ENCODE assay signal across 21 cellular contexts in the genomic region with DNA sequence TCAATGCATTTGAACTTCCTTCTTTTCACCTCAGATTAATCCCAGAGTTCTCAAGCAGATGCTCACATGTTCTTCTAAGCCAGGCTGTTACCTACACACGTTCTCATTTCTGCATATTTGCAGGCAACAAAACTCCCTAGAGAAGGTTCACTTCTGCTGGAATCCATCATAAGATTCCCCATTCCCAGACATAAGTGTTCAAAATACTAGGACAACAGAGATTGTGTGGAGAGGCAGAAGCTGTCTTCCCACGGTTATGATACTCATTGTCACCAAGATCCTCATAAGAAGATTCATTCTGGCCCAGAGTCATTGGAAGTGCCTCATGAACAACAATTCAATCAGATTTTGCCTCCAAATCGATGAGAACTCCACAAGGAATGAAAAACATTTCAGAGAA.
DNase-seq lines count a peak whose midpoint lies in the region; ATAC-seq, FAIRE-seq and TF ChIP-seq lines count a peak whose summit lies in the region.
"Had no signal": no experiment of that assay in that cellular context is flagged by ENCODE, and none has a peak within 500 bp of the region (broad histone marks: within the 10 kb centered on the region; RNA-seq: fewer than 3 reads in every experiment).

No MANE protein-coding gene starts in this region.

- H3K36me3 ChIP-seq in A673 (ENCODE audit: insufficient read depth, low read length, poor library complexity, severe bottlenecking), result no peaks in the 10 kb centered on the region
- H3K36me3 ChIP-seq in IMR-90 (ENCODE audit: control insufficient read depth, insufficient read depth, low read length), result no peaks in the 10 kb centered on the region
- no peaks in the 10 kb centered on the region for H3K36me3 ChIP-seq in mesenchymal stem cell (ENCODE audit: control insufficient read depth in 1 of 2, insufficient read depth in 2 of 2, low read depth in 1 of 2, low read length in 2 of 2)
- H3K36me3 ChIP-seq: suprapubic skin had no signal

- H3K27ac ChIP-seq in A673 (ENCODE audit: low read depth, low read length, poor library complexity, severe bottlenecking), result no peak overlapping the region
- H3K27ac ChIP-seq in IMR-90 (ENCODE audit: insufficient read depth, low read length), result no peak overlapping the region
- peak overlapping the region; percentile 49 for H3K27ac ChIP-seq in mesenchymal stem cell (ENCODE audit: low read length, poor library complexity, severe bottlenecking)
- H3K27ac ChIP-seq: suprapubic skin had no signal

- H2BK5ac ChIP-seq in IMR-90 (ENCODE audit: low read depth, low read length, poor library complexity, severe bottlenecking) (peak overlapping the region; percentile 30), mesenchymal stem cell (ENCODE audit: low read depth, low read length, poor library complexity, severe bottlenecking) (no peak overlapping the region)

- CTCF ChIA-PET in A673 (lab: Charles Lee) (no interaction called here), IMR-90 (lab: Yijun Ruan, JAX) (no interaction called here)

- H3K18ac ChIP-seq in IMR-90 (ENCODE audit: low read depth, low read length), result peak overlapping the region; percentile 35; the same call in 1 of the 2 replicates
- peak overlapping the region; percentile 46 to 72 for H3K18ac ChIP-seq in mesenchymal stem cell (ENCODE audit: low read depth in 1 of 2, low read length in 2 of 2)

- peaks cover 29% of the 10 kb centered on the region for H3K4me1 ChIP-seq in A673 (ENCODE audit: insufficient read depth, low read length, poor library complexity, severe bottlenecking)
- H3K4me1 ChIP-seq in IMR-90 (ENCODE audit: control insufficient read depth, insufficient read depth, low read length), result peaks cover 5% of the 10 kb centered on the region; the same call in 1 of the 2 replicates
- H3K4me1 ChIP-seq in mesenchymal stem cell (ENCODE audit: control insufficient read depth, insufficient read depth, low read depth, low read length), result no peaks in the 10 kb centered on the region

- H2AK5ac ChIP-seq in IMR-90 (ENCODE audit: low read depth, low read length) (0 out of 2 replicates have a peak overlapping the region, but pooled peaks have one; percentile 35), mesenchymal stem cell (ENCODE audit: low read length, severe bottlenecking) (peak overlapping the region; percentile 29)

- H4K5ac ChIP-seq in IMR-90 (ENCODE audit: low read depth, low read length), result no peak overlapping the region

- no peak overlapping the region; the same call in 1 of the 2 replicates for H3K4me2 ChIP-seq in IMR-90 (ENCODE audit: low read depth, low read length)
- no peak overlapping the region for H3K4me2 ChIP-seq in mesenchymal stem cell (ENCODE audit: low read length, poor library complexity, severe bottlenecking)

- TF ChIP-seq CTCF in A673 (conservative IDR thresholded peaks at IDR 0.05; ENCODE audit: low read depth, low read length) (no peak), IMR-90 (conservative IDR thresholded peaks at IDR 0.05; ENCODE audit: low read depth, low read length) (no peak)

- H2BK120ac ChIP-seq in IMR-90 (ENCODE audit: low read depth, low read length) (peak overlapping the region; percentile 44; the same call in 1 of the 2 replicates), mesenchymal stem cell (ENCODE audit: low read depth, low read length) (peak overlapping the region; percentile 64)

- H3K4ac ChIP-seq in IMR-90 (ENCODE audit: low read depth, low read length) (peak overlapping the region; percentile 10; the same call in 1 of the 2 replicates), mesenchymal stem cell (ENCODE audit: low read depth in 1 of 2, low read length in 2 of 2) (peak overlapping the region; percentile 75 to 88)

- H3K9me3 ChIP-seq in A673 (ENCODE audit: low read depth, low read length, poor library complexity, severe bottlenecking), result no peaks in the 10 kb centered on the region
- H3K9me3 ChIP-seq in IMR-90 (ENCODE audit: control insufficient read depth, insufficient read depth, low read length), result no peaks in the 10 kb centered on the region
- H3K9me3 ChIP-seq in mesenchymal stem cell (ENCODE audit: control insufficient read depth, low read length), result no peaks in the 10 kb centered on the region
- H3K9me3 ChIP-seq: suprapubic skin had no signal

- ATAC-seq in IMR-90 (ENCODE audit: low read depth), result no peak
- ATAC-seq in GM21723 (IDR thresholded peaks at IDR 0.05; ENCODE audit: unreplicated experiment), result no peak
- ATAC-seq: esophagus mucosa had no signal

- H2BK15ac ChIP-seq in IMR-90 (ENCODE audit: low read depth, low read length) (peak overlapping the region; percentile 74; the same call in 2 of the 3 replicates), mesenchymal stem cell (ENCODE audit: low read depth, poor library complexity, severe bottlenecking) (no peak overlapping the region)

- H2AFZ ChIP-seq in IMR-90 (replicated peaks; ENCODE audit: low read length, poor library complexity) (peak overlapping the region; percentile 61), mesenchymal stem cell (ENCODE audit: low read depth, low read length) (no peak overlapping the region)

- H2AK9ac ChIP-seq in IMR-90 (replicated peaks; ENCODE audit: low read depth, low read length, poor library complexity), result peak overlapping the region; percentile 15

- POLR2A ChIA-PET in A673 (lab: Charles Lee; ENCODE audit: low non-redundant PET), result interaction anchor here (0.6 kb wide), 1 partner anchor 25 kb away, joined by 3 read pairs; no protein-coding TSS in a partner anchor
- POLR2A ChIA-PET in IMR-90 (lab: Charles Lee; ENCODE audit: unreplicated experiment), result no interaction called here

- H3K4me3 ChIP-seq in A673 (ENCODE audit: low read depth, low read length, poor library complexity, severe bottlenecking) (no peak overlapping the region), IMR-90 (ENCODE audit: insufficient read depth, low read depth, low read length) (no peak overlapping the region), mesenchymal stem cell (ENCODE audit: insufficient read depth in 1 of 2, low read depth in 1 of 2, low read length in 2 of 2) (no peak overlapping the region)
- H3K4me3 ChIP-seq: suprapubic skin had no signal

- TF ChIP-seq POLR2A in IMR-90 (IDR thresholded peaks at IDR 0.05; ENCODE audit: low read depth, low read length), result no peak

- peak overlapping the region; percentile 69 for H2BK20ac ChIP-seq in IMR-90 (ENCODE audit: low read depth, low read length)

- TF ChIP-seq RAD21 in IMR-90 (IDR thresholded peaks at IDR 0.05; ENCODE audit: low read length), result no peak

- no peaks in the 10 kb centered on the region for H3K9me1 ChIP-seq in IMR-90 (ENCODE audit: insufficient read depth, low read length)

- H4K91ac ChIP-seq in IMR-90 (ENCODE audit: insufficient read depth, low read depth, low read length), result 0 out of 2 replicates have a peak overlapping the region, but pooled peaks have one; percentile 29
- no peak overlapping the region for H4K91ac ChIP-seq in mesenchymal stem cell (ENCODE audit: low read length)

- H4K8ac ChIP-seq in IMR-90 (ENCODE audit: low read depth in 2 of 2, low read length in 2 of 2) (peak overlapping the region in 1 of 2 experiments; percentile 15; a peak in 2 of 4 replicates), mesenchymal stem cell (ENCODE audit: low read length) (no peak overlapping the region)

- dilution Hi-C loops in IMR-90 (cut with HindIII; ENCODE audit: low sequenced_read_pairs, unreplicated experiment), result no loop called here

- H3K14ac ChIP-seq in IMR-90 (replicated peaks; ENCODE audit: low read depth, low read length), result peak overlapping the region; percentile 57; the same call in 1 of the 2 replicates
- H3K14ac ChIP-seq in mesenchymal stem cell (ENCODE audit: low read length in 2 of 2), result peak overlapping the region in 1 of 2 experiments; percentile 41

- peak overlapping the region; percentile 84 to 90 for H2BK12ac ChIP-seq in mesenchymal stem cell (ENCODE audit: low read length in 2 of 2)

- BruUV-seq in A673 (replicated peaks; lab: Mats Ljungman, UMichigan) (no TSS peak), IMR-90 (replicated peaks; lab: Mats Ljungman, UMichigan) (no TSS peak)

- no peak for FAIRE-seq in HTR-8/SVneo (lab: Jason Lieb, UNC)
- FAIRE-seq: GM12891 had no signal

- H3K9ac ChIP-seq in IMR-90 (ENCODE audit: low read depth, low read length) (no peak overlapping the region), mesenchymal stem cell (ENCODE audit: low read length) (no peak overlapping the region)

- in situ Hi-C loops in IMR-90 (cut with MboI; ENCODE audit: low sequenced_read_pairs), result no loop called here

- H3K27me3 ChIP-seq in A673 (replicated peaks; ENCODE audit: insufficient read depth, low read depth, low read length, poor library complexity) (no peaks in the 10 kb centered on the region), IMR-90 (ENCODE audit: control insufficient read depth, insufficient read depth, low read length) (no peaks in the 10 kb centered on the region), mesenchymal stem cell (ENCODE audit: control insufficient read depth in 1 of 2, insufficient read depth in 1 of 2, low read length in 2 of 2) (no peaks in the 10 kb centered on the region)
- H3K27me3 ChIP-seq: suprapubic skin had no signal

- H3K79me1 ChIP-seq in IMR-90 (ENCODE audit: low read depth in 1 of 2, low read length in 2 of 2) (no peaks in the 10 kb centered on the region), mesenchymal stem cell (replicated peaks; ENCODE audit: low read length, poor library complexity, severe bottlenecking) (no peaks in the 10 kb centered on the region)

- peak; percentile 3 for DNase-seq in A673 (ENCODE audit: low spot score)
- no peak for DNase-seq in IMR-90
- DNase-seq in amniotic epithelial cell (ENCODE audit: low read depth), result peak; percentile 24
- peak; percentile 21 for DNase-seq in mesenchymal stem cell
- no peak for DNase-seq in HTR-8/SVneo (ENCODE audit: insufficient read length, low spot score)
- no peak for DNase-seq in midbrain (lab: John Stamatoyannopoulos, UW)
- DNase-seq in NCI-H1048 (lab: John Stamatoyannopoulos, UW), result no peak
- DNase-seq: activated CD4-positive, alpha-beta T cell treated with anti-CD3 and anti-CD28 coated beads for 48 hours; activated CD8-positive, alpha-beta memory T cell treated with anti-CD3 and anti-CD28 coated beads, Interleukin-2, amount 50 U/mL, for 4 hours; activated effector memory CD4-positive, alpha-beta T cell treated with anti-CD3 and anti-CD28 coated beads, Interleukin-2, amount 50 U/mL, for 16 hours; amygdala; central memory CD4-positive, alpha-beta T cell; DMS 273 treated with DMSO at 0.1 percent for 48 hours; NCI-H1436; NCI-H2171 treated with DMSO at 0.1 percent for 48 hours; retina; T1000 had no signal

- WGBS in IMR-90 (ENCODE audit: extremely low coverage in 2 of 2, insufficient read length in 1 of 2), 2 experiments, result no CpG with 5 or more reads among the region's 3 CpGs
- 57% methylated on average over 3 of the region's 3 CpGs for WGBS in mesenchymal stem cell

- H3K23ac ChIP-seq in IMR-90 (ENCODE audit: low read depth, low read length), result 0 out of 2 replicates have a peak overlapping the region, but pooled peaks have one; percentile 2
- no peak overlapping the region for H3K23ac ChIP-seq in mesenchymal stem cell (ENCODE audit: low read length in 2 of 2)

- no peak overlapping the region for H3K56ac ChIP-seq in IMR-90 (ENCODE audit: extremely low read depth, insufficient read depth, low read length)

- no peaks in the 10 kb centered on the region for H4K20me1 ChIP-seq in IMR-90 (ENCODE audit: insufficient read depth, low read length)

- intact Hi-C loops in A673 (cut with micrococcal nuclease; ENCODE audit: unreplicated experiment), result no loop called here
- intact Hi-C loops in IMR-90 (cut with micrococcal nuclease), result no loop called here

TF ChIP-seq in IMR-90, 13 proteins besides CTCF, POLR2A, EP300 and RAD21 (continues in another document):
- no peak for TF ChIP-seq CHD1 (IDR thresholded peaks at IDR 0.05; ENCODE audit: low read depth, low read length)

Comparison
In these comparisons a context has a peak if more than half of its experiments do, and no peak if none do; other contexts are left out.
1. DNase-seq: peak in A673 (single experiment), amniotic epithelial cell (single experiment) and mesenchymal stem cell (single experiment); none in IMR-90 (single experiment), HTR-8/SVneo (single experiment), midbrain (single experiment) and NCI-H1048 (single experiment).